ENCODE assay signal across 15 cellular contexts in genomic region chrX:45852884-45853283, GRCh38.
DNase-seq lines count a peak whose midpoint lies in the region; ATAC-seq and TF ChIP-seq lines count a peak whose summit lies in the region.
"Had no signal": no experiment of that assay in that cellular context is flagged by ENCODE, and none has a peak within 500 bp of the region (broad histone marks: within the 10 kb centered on the region; RNA-seq: fewer than 3 reads in every experiment).

No MANE protein-coding gene starts in this region.

- H3K27ac Mint-ChIP-seq in activated naive CD8-positive, alpha-beta T cell treated with anti-CD3 and anti-CD28 coated beads, Interleukin-2, amount 50 U/mL, for 24 hours: peak overlapping the region; percentile 92
- H3K27ac Mint-ChIP-seq: T-helper 17 cell had no signal

- H3K4me3 Mint-ChIP-seq in activated naive CD8-positive, alpha-beta T cell treated with anti-CD3 and anti-CD28 coated beads, Interleukin-2, amount 50 U/mL, for 24 hours: peak overlapping the region; percentile 97
- H3K4me3 Mint-ChIP-seq: T-helper 17 cell had no signal

- H3K27ac ChIP-seq in HUES48 (ENCODE audit: low read depth, low read length): peak overlapping the region; percentile 88
- H3K27ac ChIP-seq in testis: no peak overlapping the region
- H3K27ac ChIP-seq: tibial nerve had no signal

- intact Hi-C loops in testis (cut with DNase I; ENCODE audit: low total_unique reads): no loop called here

- DNase-seq in activated naive CD8-positive, alpha-beta T cell treated with anti-CD3 and anti-CD28 coated beads, Interleukin-2, amount 50 U/mL, for 24 hours: no peak
- DNase-seq in myocyte (ENCODE audit: low read depth) (peak; percentile 17), GM10266 (ENCODE audit: extremely low spot score) (no peak), NCI-H510A treated with DMSO at 0.1 percent for 48 hours (lab: John Stamatoyannopoulos, UW) (no peak), testis (no peak), HUDEP-2 (lab: John Stamatoyannopoulos, UW; ENCODE audit: unreplicated experiment in 76 of 76) (no peak)
- DNase-seq: Caco-2, H7, IMR-90, NCI-H1694 treated with DMSO at 0.1 percent for 48 hours, T-helper 17 cell had no signal

- H3K36me3 Mint-ChIP-seq in activated naive CD8-positive, alpha-beta T cell treated with anti-CD3 and anti-CD28 coated beads, Interleukin-2, amount 50 U/mL, for 24 hours (ENCODE audit: low read depth): peaks cover 21% of the 10 kb centered on the region

- H3K9ac ChIP-seq in ES-I3 (ENCODE audit: low read depth, low read length) (peak overlapping the region; percentile 79; the same call in 1 of the 2 replicates), HUES48 (ENCODE audit: low read depth, low read length) (no peak overlapping the region; the same call in 1 of the 2 replicates)

- H3K9me3 ChIP-seq in ES-I3 (ENCODE audit: control insufficient read depth, insufficient read depth, low read length) (no peaks in the 10 kb centered on the region; the same call in 1 of the 2 replicates), HUES48 (ENCODE audit: control insufficient read depth, insufficient read depth, low read length) (no peaks in the 10 kb centered on the region), testis (no peaks in the 10 kb centered on the region)
- H3K9me3 ChIP-seq: Caco-2, tibial nerve had no signal

- no peaks in the 10 kb centered on the region for H3K9me3 Mint-ChIP-seq in activated naive CD8-positive, alpha-beta T cell treated with anti-CD3 and anti-CD28 coated beads, Interleukin-2, amount 50 U/mL, for 24 hours

- TF ChIP-seq POLR2A in testis (IDR thresholded peaks at IDR 0.05): no peak

- H3K4me3 ChIP-seq in HUES48 (ENCODE audit: low read depth, low read length) (peak overlapping the region; percentile 84; the same call in 1 of the 2 replicates), testis (no peak overlapping the region)
- H3K4me3 ChIP-seq: GM12878, tibial nerve had no signal

- ATAC-seq in activated naive CD8-positive, alpha-beta T cell treated with anti-CD3 and anti-CD28 coated beads, Interleukin-2, amount 50 U/mL, for 24 hours: peak; percentile 9
- ATAC-seq: GM12878, T-helper 17 cell had no signal

- H3K4me1 Mint-ChIP-seq in activated naive CD8-positive, alpha-beta T cell treated with anti-CD3 and anti-CD28 coated beads, Interleukin-2, amount 50 U/mL, for 24 hours: peaks cover 37% of the 10 kb centered on the region

- peaks cover 28% of the 10 kb centered on the region for H3K4me1 ChIP-seq in ES-I3 (ENCODE audit: insufficient read depth, low read length)
- H3K4me1 ChIP-seq in HUES48 (ENCODE audit: control insufficient read depth, insufficient read depth, low read length): peaks cover 49% of the 10 kb centered on the region
- no peaks in the 10 kb centered on the region for H3K4me1 ChIP-seq in testis
- H3K4me1 ChIP-seq: Caco-2 had no signal

- no peaks in the 10 kb centered on the region for H3K27me3 Mint-ChIP-seq in activated naive CD8-positive, alpha-beta T cell treated with anti-CD3 and anti-CD28 coated beads, Interleukin-2, amount 50 U/mL, for 24 hours
- H3K27me3 Mint-ChIP-seq: T-helper 17 cell had no signal

- WGBS in testis, 2 donors: 89% methylated on average over 3 of the region's 3 CpGs

- H3K27me3 ChIP-seq in HUES48 (ENCODE audit: control insufficient read depth, insufficient read depth, low read length) (no peaks in the 10 kb centered on the region), testis (no peaks in the 10 kb centered on the region)

- TF ChIP-seq CTCF in GM10266 (IDR thresholded peaks at IDR 0.05; ENCODE audit: control insufficient read depth, insufficient read depth, low read depth, missing control alignments) (no peak), testis (IDR thresholded peaks at IDR 0.05) (no peak)

- peaks cover 3% of the 10 kb centered on the region; the same call in 1 of the 2 replicates for H3K36me3 ChIP-seq in ES-I3 (ENCODE audit: insufficient read depth, low read length)
- H3K36me3 ChIP-seq in HUES48 (ENCODE audit: control insufficient read depth, insufficient read depth, low read length): peaks cover 13% of the 10 kb centered on the region
- H3K36me3 ChIP-seq in testis (ENCODE audit: low read depth, missing control alignments): no peaks in the 10 kb centered on the region
- H3K36me3 ChIP-seq: tibial nerve had no signal
